Comparison of ENCODE assay signal across 9 cellular contexts in the genomic region with DNA sequence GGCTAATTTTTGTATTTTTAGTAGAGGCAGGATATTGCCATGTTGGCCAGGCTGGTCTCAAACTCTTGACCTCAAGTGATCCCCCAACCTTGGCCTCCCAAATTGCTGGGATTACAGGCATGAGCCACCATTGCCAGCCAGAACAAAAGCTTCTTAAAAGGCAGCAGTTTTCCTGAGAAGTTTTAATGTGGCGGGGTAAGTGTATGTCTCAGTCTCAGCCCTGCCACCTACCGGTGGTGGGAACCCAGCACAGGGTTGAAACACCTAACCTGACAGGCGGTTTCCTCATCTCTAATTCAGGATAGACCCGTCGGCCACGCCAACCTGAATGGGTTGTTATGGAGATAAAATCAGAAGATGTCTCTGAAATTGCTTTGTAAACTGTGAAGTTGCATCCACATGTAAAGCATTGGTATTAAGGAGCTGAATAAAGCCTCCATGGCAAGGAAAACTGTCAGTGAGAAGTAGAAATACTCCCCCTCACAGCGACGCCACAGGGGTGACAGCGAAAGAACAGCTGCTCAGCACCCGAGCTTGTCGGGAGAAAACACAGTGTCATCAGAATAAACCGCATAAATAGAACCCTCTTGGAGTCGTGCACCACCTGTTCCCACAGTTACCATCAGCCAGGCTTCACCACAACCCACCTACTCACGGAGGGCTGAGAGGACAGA.
DNase-seq lines count a peak whose midpoint lies in the region; ATAC-seq and TF ChIP-seq lines count a peak whose summit lies in the region.
"Had no signal": no experiment of that assay in that cellular context is flagged by ENCODE, and none has a peak within 500 bp of the region (broad histone marks: within the 10 kb centered on the region; RNA-seq: fewer than 3 reads in every experiment).

No MANE protein-coding gene starts in this region.

- no peaks in the 10 kb centered on the region for H3F3A ChIP-seq in GM23338 (replicated peaks; ENCODE audit: low read depth)

- no peak overlapping the region for H3K27ac Mint-ChIP-seq in GM23338

- H4K20me1 ChIP-seq in GM23338 (replicated peaks; ENCODE audit: insufficient read depth): no peaks in the 10 kb centered on the region
- no peaks in the 10 kb centered on the region for H4K20me1 ChIP-seq in mammary epithelial cell (ENCODE audit: insufficient read depth, low read length)

- 48% methylated on average over 14 of the region's 14 CpGs for WGBS in mammary epithelial cell (ENCODE audit: low coverage, missing lambda C conversion rate)
- no CpG with 5 or more reads among the region's 14 CpGs for WGBS in mesendoderm (ENCODE audit: extremely low coverage, insufficient coverage, low lambda C conversion rate)

- no peak overlapping the region for H2BK15ac ChIP-seq in mesendoderm (replicated peaks; ENCODE audit: low read depth)

- H3K56ac ChIP-seq in mesendoderm (ENCODE audit: low read length): no peak overlapping the region

- H3K79me1 ChIP-seq in mesendoderm (ENCODE audit: low read length): no peaks in the 10 kb centered on the region

- H3K9ac ChIP-seq in NT2/D1 (ENCODE audit: insufficient read length, low read depth) (no peak overlapping the region), mammary epithelial cell (ENCODE audit: insufficient read depth, low read length) (no peak overlapping the region), mesendoderm (ENCODE audit: low read length) (no peak overlapping the region)

- H2AK5ac ChIP-seq in mesendoderm (ENCODE audit: low read length): no peak overlapping the region

- no peaks in the 10 kb centered on the region for H3K79me2 ChIP-seq in GM23338 (replicated peaks; ENCODE audit: insufficient read depth)
- H3K79me2 ChIP-seq in mammary epithelial cell (ENCODE audit: insufficient read depth, low read length): no peaks in the 10 kb centered on the region
- H3K79me2 ChIP-seq in mesendoderm (ENCODE audit: control insufficient read depth, insufficient read depth, low read length): no peaks in the 10 kb centered on the region

- H2AFZ ChIP-seq in GM23338 (no peak overlapping the region), mammary epithelial cell (ENCODE audit: low read depth, low read length) (no peak overlapping the region)

- H3K9me3 ChIP-seq in NT2/D1 (ENCODE audit: insufficient read depth, low read length) (peaks cover 4% of the 10 kb centered on the region; the same call in 1 of the 2 replicates), mammary epithelial cell (replicated peaks; ENCODE audit: insufficient read depth, low read length) (no peaks in the 10 kb centered on the region)
- H3K9me3 ChIP-seq: upper lobe of left lung had no signal

- H3K4me2 ChIP-seq in GM23338 (no peak overlapping the region), mammary epithelial cell (ENCODE audit: insufficient read depth, low read depth, low read length) (no peak overlapping the region), mesendoderm (ENCODE audit: low read length) (no peak overlapping the region)

- peaks cover 11% of the 10 kb centered on the region for H3K4me1 ChIP-seq in GM23338 (ENCODE audit: insufficient read depth)
- peaks cover 6% of the 10 kb centered on the region for H3K4me1 ChIP-seq in NT2/D1 (ENCODE audit: insufficient read depth, insufficient read length)
- no peaks in the 10 kb centered on the region for H3K4me1 ChIP-seq in mammary epithelial cell (ENCODE audit: insufficient read depth, low read length)
- H3K4me1 ChIP-seq in mesendoderm (ENCODE audit: control insufficient read depth, low read depth, low read length): peaks cover 4% of the 10 kb centered on the region

- intact Hi-C loops in mammary epithelial cell (cut with micrococcal nuclease): loop anchor here (1.0 to 10.0 kb wide), 4 partner anchors 207 to 578 kb away; no protein-coding TSS in a partner anchor

- no peak overlapping the region for H4K5ac ChIP-seq in mesendoderm (ENCODE audit: low read length)

- H3K27me3 Mint-ChIP-seq in GM23338 (ENCODE audit: insufficient read depth, low read depth, poor library complexity): peaks cover 9% of the 10 kb centered on the region

- H3K23ac ChIP-seq in mesendoderm (ENCODE audit: low read length): no peak overlapping the region

- no peak overlapping the region for H3K27ac ChIP-seq in GM23338 (ENCODE audit: low read depth)
- no peak overlapping the region for H3K27ac ChIP-seq in mammary epithelial cell (ENCODE audit: insufficient read depth, low read depth, low read length)
- H3K27ac ChIP-seq in mesendoderm (ENCODE audit: low read depth, low read length): no peak overlapping the region
- H3K27ac ChIP-seq: upper lobe of left lung had no signal

- BruUV-seq in mammary epithelial cell (replicated peaks; lab: Mats Ljungman, UMichigan): no TSS peak

- no peak overlapping the region for H3K4me3 Mint-ChIP-seq in GM23338

- H3K18ac ChIP-seq in mesendoderm (ENCODE audit: low read length): no peak overlapping the region

- CTCF ChIA-PET in mammary epithelial cell (lab: Charles Lee; ENCODE audit: low non-redundant PET): interaction anchor here (0.6 to 1.5 kb wide), 4 partner anchors 202 to 501 kb away, joined by 3 to 36 read pairs (median 4); no protein-coding TSS in a partner anchor

- H3K9me2 ChIP-seq in GM23338 (ENCODE audit: insufficient read depth): peaks cover 4% of the 10 kb centered on the region; the same call in 1 of the 2 replicates

- no peak overlapping the region for H2BK5ac ChIP-seq in mesendoderm (ENCODE audit: low read length)

- H3K36me3 ChIP-seq in GM23338 (ENCODE audit: insufficient read depth) (no peaks in the 10 kb centered on the region), NT2/D1 (ENCODE audit: insufficient read depth, insufficient read length, low read length) (no peaks in the 10 kb centered on the region), mammary epithelial cell (ENCODE audit: insufficient read depth, low read length) (no peaks in the 10 kb centered on the region), mesendoderm (ENCODE audit: control insufficient read depth, insufficient read depth, low read length) (no peaks in the 10 kb centered on the region)
- H3K36me3 ChIP-seq: upper lobe of left lung had no signal

- H4K8ac ChIP-seq in mesendoderm (ENCODE audit: low read depth, low read length): no peak overlapping the region

- no peak overlapping the region for H2BK120ac ChIP-seq in mesendoderm (ENCODE audit: low read depth, low read length)

- TF ChIP-seq CTCF in GM23338 (conservative IDR thresholded peaks at IDR 0.05; ENCODE audit: low read depth in 2 of 2) (peak; percentile 78 to 82), mammary epithelial cell (conservative IDR thresholded peaks at IDR 0.05 in 1 of 2, IDR thresholded peaks at IDR 0.05 in 1 of 2; ENCODE audit: extremely low read depth in 1 of 2, insufficient read depth in 1 of 2, low read depth in 1 of 2, low read length in 2 of 2) (peak; percentile 87)

- H3K9me3 Mint-ChIP-seq in GM23338: no peaks in the 10 kb centered on the region

- H3K27me3 ChIP-seq in GM23338 (ENCODE audit: insufficient read depth) (no peaks in the 10 kb centered on the region), NT2/D1 (ENCODE audit: insufficient read depth, insufficient read length) (no peaks in the 10 kb centered on the region), mammary epithelial cell (ENCODE audit: insufficient read depth, low read length) (no peaks in the 10 kb centered on the region), mesendoderm (ENCODE audit: insufficient read depth, low read length, poor library complexity) (no peaks in the 10 kb centered on the region)
- H3K27me3 ChIP-seq: upper lobe of left lung had no signal

- in situ Hi-C loops in mammary epithelial cell (cut with MboI; ENCODE audit: low sequenced_read_pairs in 2 of 2): loop anchor here (5.0 to 25.0 kb wide), 3 partner anchors 208 to 508 kb away; no protein-coding TSS in a partner anchor

- no peaks in the 10 kb centered on the region for H3K36me3 Mint-ChIP-seq in GM23338 (ENCODE audit: low read depth)

- peak; percentile 72 for DNase-seq in COLO829 (ENCODE audit: low spot score)
- peak; percentile 84 for DNase-seq in GM23338 (ENCODE audit: low spot score)
- peak; percentile 46 for DNase-seq in NT2/D1 (ENCODE audit: low read depth, low spot score)
- DNase-seq in mammary epithelial cell: peak; percentile 53
- DNase-seq in mesendoderm: peak; percentile 80
- DNase-seq: upper lobe of left lung had no signal

- dilution Hi-C loops in mammary epithelial cell (cut with HindIII; ENCODE audit: low sequenced_read_pairs): loop anchor here (5.0 kb wide), 1 partner anchor 93 kb away; no protein-coding TSS in a partner anchor

- peaks cover 29% of the 10 kb centered on the region for H3K4me1 Mint-ChIP-seq in GM23338

- no peak overlapping the region for H3K4ac ChIP-seq in mesendoderm (ENCODE audit: low read depth, low read length)

- ATAC-seq in GM23338 (peak; percentile 68), HG02973 (IDR thresholded peaks at IDR 0.05; ENCODE audit: unreplicated experiment) (no peak), GM19395 (IDR thresholded peaks at IDR 0.05; ENCODE audit: unreplicated experiment) (no peak), HG03460 (IDR thresholded peaks at IDR 0.05; ENCODE audit: unreplicated experiment) (no peak)

- H3K4me3 ChIP-seq in GM23338 (no peak overlapping the region), NT2/D1 (ENCODE audit: insufficient read length, low read depth) (no peak overlapping the region), mammary epithelial cell (replicated peaks in 1 of 3; ENCODE audit: insufficient read depth in 1 of 3, low read depth in 2 of 3, low read length in 3 of 3) (no peak overlapping the region), mesendoderm (ENCODE audit: low read length) (no peak overlapping the region)
- H3K4me3 ChIP-seq: upper lobe of left lung had no signal

TF ChIP-seq in GM23338, 12 proteins besides CTCF, POLR2A, EP300 and RAD21 (continues in another document):
- no peak for TF ChIP-seq CREB1 (CRISPR knock-in tag; IDR thresholded peaks at IDR 0.05; ENCODE audit: low read depth)
